In the genomic region with DNA sequence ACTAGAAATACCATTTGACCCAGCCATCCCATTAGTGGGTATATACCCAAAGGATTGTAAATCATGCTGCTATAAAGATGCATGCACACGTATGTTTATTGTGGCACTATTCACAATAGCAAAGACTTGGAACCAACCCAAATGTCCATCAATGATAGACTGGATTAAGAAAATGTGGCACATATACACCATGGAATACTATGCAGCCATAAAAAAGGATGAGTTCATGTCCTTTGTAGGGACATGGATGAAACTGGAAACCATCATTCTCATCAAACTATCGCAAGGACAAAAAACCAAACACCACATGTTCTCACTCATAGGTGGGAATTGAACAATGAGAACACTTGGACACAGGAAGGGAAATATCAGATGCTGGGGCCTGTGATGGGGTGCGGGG, we compare ENCODE assay signal across 1 cellular context.
TF ChIP-seq lines count a peak whose summit lies in the region.
"Not testable (repeated sequence)": the region's sequence is repeated elsewhere in the genome, so short reads cannot be mapped to it uniquely, and the experiment has no call there.

No MANE protein-coding gene starts in this region.

- H3K4me1 ChIP-seq in HEK293 (ENCODE audit: control insufficient read depth, insufficient read depth, low read length) = not testable (repeated sequence)

- not testable (repeated sequence) for H3K4me3 ChIP-seq in HEK293 (ENCODE audit: low read depth, low read length)

- not testable (repeated sequence) for TF ChIP-seq CTCF in HEK293 (tag by site-specific recombination; IDR thresholded peaks at IDR 0.05)

- CTCF ChIA-PET in HEK293 (lab: Yijun Ruan, JAX) = not testable (repeated sequence)

- not testable (repeated sequence) for H3K36me3 ChIP-seq in HEK293 (ENCODE audit: control insufficient read depth in 2 of 2, insufficient read depth in 1 of 2, low read length in 2 of 2)

- not testable (repeated sequence) for H3K27ac ChIP-seq in HEK293 (ENCODE audit: extremely low read depth, low read depth, low read length)

- POLR2A ChIA-PET in HEK293 (lab: Yijun Ruan, JAX) = not testable (repeated sequence)

- not testable (repeated sequence) for H3K9me3 ChIP-seq in HEK293 (ENCODE audit: control insufficient read depth, insufficient read depth, low read depth, low read length)

TF ChIP-seq in HEK293, 187 proteins besides CTCF, POLR2A, EP300 and RAD21:
- TF ChIP-seq ZNF146 (tag by site-specific recombination; IDR thresholded peaks at IDR 0.05) (peak; percentile 79), ZNF280D (tag by site-specific recombination; IDR thresholded peaks at IDR 0.05) (0 out of 2 replicates have a peak, but pooled peaks have one; percentile 58)
